16 cellular contexts compared by ENCODE assay signal in the genomic region with DNA sequence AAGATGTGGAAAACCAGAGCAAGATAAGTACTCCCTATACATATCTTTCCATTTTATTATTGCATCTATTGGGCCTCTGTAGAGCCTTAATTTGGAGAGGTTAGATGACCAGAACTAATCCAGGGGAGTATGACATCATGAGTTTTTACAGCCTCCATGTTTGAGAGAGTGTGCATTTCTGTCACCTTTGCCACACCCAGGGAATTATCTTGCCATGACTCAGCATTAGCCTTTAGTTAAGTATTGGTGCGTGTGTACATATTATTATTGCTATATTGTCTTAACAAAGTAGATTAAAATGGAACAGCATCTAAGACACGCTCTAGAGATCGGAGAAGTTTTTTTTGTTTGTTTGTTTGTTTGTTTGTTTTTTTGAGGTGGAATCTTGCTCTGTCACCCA. TPM values are rescaled to one million over a fixed set of nuclear protein-coding genes. Genes with fewer than 3 reads are reported as not detected.
A peak's percentile ranks its signal among the peaks of the same experiment; 100 is the strongest.
DNase-seq lines count a peak whose midpoint lies in the region; ATAC-seq and TF ChIP-seq lines count a peak whose summit lies in the region.
"Had no signal": no experiment of that assay in that cellular context is flagged by ENCODE, and none has a peak within 500 bp of the region (broad histone marks: within the 10 kb centered on the region; RNA-seq: fewer than 3 reads in every experiment).

No MANE protein-coding gene starts in this region.

- TF ChIP-seq POLR2A in GM18505 (IDR thresholded peaks at IDR 0.05; ENCODE audit: borderline replicate concordance, extremely low read depth, insufficient read depth, insufficient read length), result no peak

- peak overlapping the region; percentile 2 for H3K27ac Mint-ChIP-seq in T-helper 2 cell treated with Interferon-gamma antibody and Interleukin-4, amounts not matched to agents 5 μg/mL and 100 μg/mL, for 36 hours
- peak overlapping the region; percentile 64 for H3K27ac Mint-ChIP-seq in activated T-helper 2 cell treated with anti-CD3 and anti-CD28 coated beads, Interferon-gamma antibody, Interleukin-2, Interleukin-4, amounts not matched to agents 10 μg/mL and 5 μg/mL and 100 μg/mL, durations not matched to agents 14 hours and 24 hours and 36 hours

- ATAC-seq in left colon (peak; percentile 90), GM21423 (IDR thresholded peaks at IDR 0.05; ENCODE audit: unreplicated experiment) (no peak), GM18505 (IDR thresholded peaks at IDR 0.05; ENCODE audit: unreplicated experiment) (no peak)
- ATAC-seq: lower lobe of right lung had no signal

- no peak for DNase-seq in T-helper 2 cell treated with Interferon-gamma antibody and Interleukin-4, amounts not matched to agents 5 μg/mL and 100 μg/mL, for 36 hours (ENCODE audit: low spot score)
- DNase-seq in T-helper 2 cell, result no peak
- DNase-seq in HT-29 (ENCODE audit: low spot score), result peak; percentile 27
- DNase-seq in activated T-helper 2 cell treated with anti-CD3 and anti-CD28 coated beads, Interferon-gamma antibody, Interleukin-2, Interleukin-4, amounts not matched to agents 10 μg/mL and 5 μg/mL and 100 μg/mL, durations not matched to agents 14 hours and 24 hours and 36 hours (ENCODE audit: low spot score), result no peak
- no peak for DNase-seq in left colon
- no peak for DNase-seq in NCI-H82 (lab: John Stamatoyannopoulos, UW)
- DNase-seq: activated CD4-positive, alpha-beta T cell treated with anti-CD3 and anti-CD28 coated beads, Interleukin-2, amount 50 U/mL, for 48 hours; activated naive CD4-positive, alpha-beta T cell treated with anti-CD3 and anti-CD28 coated beads, Interleukin-2, amount 50 U/mL, for 16 hours; cortex of kidney; lower lobe of right lung; MG63; NCI-H2029; SHP77 treated with DMSO at 0.1 percent for 48 hours; sigmoid colon had no signal

- H3K36me3 Mint-ChIP-seq in T-helper 2 cell treated with Interferon-gamma antibody and Interleukin-4, amounts not matched to agents 5 μg/mL and 100 μg/mL, for 36 hours (ENCODE audit: low read depth), result peaks cover 68% of the 10 kb centered on the region
- H3K36me3 Mint-ChIP-seq in activated T-helper 2 cell treated with anti-CD3 and anti-CD28 coated beads, Interferon-gamma antibody, Interleukin-2, Interleukin-4, amounts not matched to agents 10 μg/mL and 5 μg/mL and 100 μg/mL, durations not matched to agents 14 hours and 24 hours and 36 hours (ENCODE audit: low read depth), result peaks cover 81% of the 10 kb centered on the region

- H3K4me1 Mint-ChIP-seq in T-helper 2 cell treated with Interferon-gamma antibody and Interleukin-4, amounts not matched to agents 5 μg/mL and 100 μg/mL, for 36 hours (ENCODE audit: low read depth), result no peaks in the 10 kb centered on the region
- peaks cover 9% of the 10 kb centered on the region for H3K4me1 Mint-ChIP-seq in activated T-helper 2 cell treated with anti-CD3 and anti-CD28 coated beads, Interferon-gamma antibody, Interleukin-2, Interleukin-4, amounts not matched to agents 10 μg/mL and 5 μg/mL and 100 μg/mL, durations not matched to agents 14 hours and 24 hours and 36 hours (ENCODE audit: low read depth)

- no peak overlapping the region for H3K4me3 Mint-ChIP-seq in T-helper 2 cell treated with Interferon-gamma antibody and Interleukin-4, amounts not matched to agents 5 μg/mL and 100 μg/mL, for 36 hours
- H3K4me3 Mint-ChIP-seq in activated T-helper 2 cell treated with anti-CD3 and anti-CD28 coated beads, Interferon-gamma antibody, Interleukin-2, Interleukin-4, amounts not matched to agents 10 μg/mL and 5 μg/mL and 100 μg/mL, durations not matched to agents 14 hours and 24 hours and 36 hours (ENCODE audit: low read depth), result no peak overlapping the region

- H3K9me3 Mint-ChIP-seq in T-helper 2 cell treated with Interferon-gamma antibody and Interleukin-4, amounts not matched to agents 5 μg/mL and 100 μg/mL, for 36 hours, result no peaks in the 10 kb centered on the region
- no peaks in the 10 kb centered on the region for H3K9me3 Mint-ChIP-seq in activated T-helper 2 cell treated with anti-CD3 and anti-CD28 coated beads, Interferon-gamma antibody, Interleukin-2, Interleukin-4, amounts not matched to agents 10 μg/mL and 5 μg/mL and 100 μg/mL, durations not matched to agents 14 hours and 24 hours and 36 hours

- intact Hi-C loops in activated T-helper 2 cell treated with anti-CD3 and anti-CD28 coated beads, Interferon-gamma antibody, Interleukin-2, Interleukin-4, amounts not matched to agents 10 μg/mL and 5 μg/mL and 100 μg/mL, durations not matched to agents 14 hours and 24 hours and 36 hours (cut with micrococcal nuclease), result no loop called here
- intact Hi-C loops in left colon (cut with DNase I, micrococcal nuclease), result no loop called here

- no peaks in the 10 kb centered on the region for H3K27me3 Mint-ChIP-seq in T-helper 2 cell treated with Interferon-gamma antibody and Interleukin-4, amounts not matched to agents 5 μg/mL and 100 μg/mL, for 36 hours (ENCODE audit: low read depth)
- H3K27me3 Mint-ChIP-seq in activated T-helper 2 cell treated with anti-CD3 and anti-CD28 coated beads, Interferon-gamma antibody, Interleukin-2, Interleukin-4, amounts not matched to agents 10 μg/mL and 5 μg/mL and 100 μg/mL, durations not matched to agents 14 hours and 24 hours and 36 hours (ENCODE audit: low read depth), result no peaks in the 10 kb centered on the region

RNA-seq across cellular contexts. Expression of a gene that starts 27.6 kb away (rescaled TPM):
- total RNA-seq in HT-29 (2014; rRNA removed; shearing (Covaris generic)), result 34.1 and 38.6 TPM in 2 replicates
- 39.8 and 45.0 TPM in 2 replicates for total RNA-seq in activated T-helper 2 cell treated with anti-CD3 and anti-CD28 coated beads, Interferon-gamma antibody, Interleukin-2, Interleukin-4, amounts not matched to agents 10 μg/mL and 5 μg/mL and 100 μg/mL, durations not matched to agents 14 hours and 24 hours and 36 hours
- 10 to 100 TPM in 1 of 2 donors, 1 to 10 TPM in 1; 9.6 to 10.0 TPM for total RNA-seq in left colon

RNA-seq across cellular contexts. Expression of a gene that starts 36.5 kb away (rescaled TPM):
- total RNA-seq in HT-29 (2014; rRNA removed; shearing (Covaris generic)), result 15.1 and 16.7 TPM in 2 replicates
- 49.9 and 52.8 TPM in 2 replicates for total RNA-seq in activated T-helper 2 cell treated with anti-CD3 and anti-CD28 coated beads, Interferon-gamma antibody, Interleukin-2, Interleukin-4, amounts not matched to agents 10 μg/mL and 5 μg/mL and 100 μg/mL, durations not matched to agents 14 hours and 24 hours and 36 hours
- 10 to 100 TPM; 18.0 to 18.8 TPM for total RNA-seq in left colon
